1 cellular context compared by ENCODE assay signal in the genomic region with DNA sequence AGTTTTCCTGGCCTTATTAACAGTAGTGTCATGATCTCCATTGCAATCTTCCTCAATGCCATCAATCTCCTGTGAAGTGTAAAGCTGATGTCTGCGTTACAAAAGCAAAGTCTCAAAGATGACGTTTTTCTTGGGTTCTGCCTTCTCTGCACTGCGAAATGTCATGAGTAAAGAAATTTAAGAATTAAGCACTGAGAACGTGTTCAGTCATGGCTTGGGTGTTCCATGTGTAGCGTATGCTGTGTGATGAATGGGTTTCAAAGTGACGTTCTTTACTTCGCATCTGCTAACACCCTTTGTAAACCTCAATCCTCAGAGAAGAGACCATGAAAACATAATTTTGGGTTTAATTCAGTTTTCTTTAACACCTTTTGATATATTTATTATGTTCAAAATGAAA.
TF ChIP-seq lines count a peak whose summit lies in the region.

No MANE protein-coding gene starts in this region.

TF ChIP-seq in HepG2, 621 proteins besides CTCF, POLR2A, EP300 and RAD21 (continued from another document):
- TF ChIP-seq, protein P1, sequence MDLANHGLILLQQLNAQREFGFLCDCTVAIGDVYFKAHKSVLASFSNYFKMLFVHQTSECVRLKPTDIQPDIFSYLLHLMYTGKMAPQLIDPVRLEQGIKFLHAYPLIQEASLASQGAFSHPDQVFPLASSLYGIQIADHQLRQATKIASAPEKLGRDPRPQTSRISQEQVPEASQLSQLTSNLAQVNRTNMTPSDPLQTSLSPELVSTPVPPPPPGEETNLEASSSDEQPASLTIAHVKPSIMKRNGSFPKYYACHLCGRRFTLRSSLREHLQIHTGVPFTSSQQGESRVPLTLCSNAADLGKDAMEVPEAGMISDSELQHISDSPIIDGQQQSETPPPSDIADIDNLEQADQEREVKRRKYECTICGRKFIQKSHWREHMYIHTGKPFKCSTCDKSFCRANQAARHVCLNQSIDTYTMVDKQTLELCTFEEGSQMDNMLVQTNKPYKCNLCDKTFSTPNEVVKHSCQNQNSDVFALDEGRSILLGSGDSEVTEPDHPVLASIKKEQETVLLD (CRISPR knock-in tag; IDR thresholded peaks at IDR 0.05; ENCODE audit: low read depth) = no peak
- TF ChIP-seq, protein P2, sequence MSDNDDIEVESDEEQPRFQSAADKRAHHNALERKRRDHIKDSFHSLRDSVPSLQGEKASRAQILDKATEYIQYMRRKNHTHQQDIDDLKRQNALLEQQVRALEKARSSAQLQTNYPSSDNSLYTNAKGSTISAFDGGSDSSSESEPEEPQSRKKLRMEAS (IDR thresholded peaks at IDR 0.05) = no peak
- TF ChIP-seq ZSCAN31 (CRISPR knock-in tag; IDR thresholded peaks at IDR 0.05; ENCODE audit: low read depth) (no peak), ZNF256 (CRISPR knock-in tag; conservative IDR thresholded peaks at IDR 0.05) (no peak), POLR2AphosphoS5 (IDR thresholded peaks at IDR 0.05; ENCODE audit: low read depth, low read length) (no peak), MTA1 (CRISPR knock-in tag; IDR thresholded peaks at IDR 0.05; ENCODE audit: borderline replicate concordance) (no peak), REXO4 (CRISPR knock-in tag; IDR thresholded peaks at IDR 0.05; ENCODE audit: borderline replicate concordance) (no peak), TCF7 (IDR thresholded peaks at IDR 0.05; ENCODE audit: low read depth) (no peak), ZNF317 (CRISPR knock-in tag; IDR thresholded peaks at IDR 0.05) (no peak), ZNF552 (CRISPR knock-in tag; IDR thresholded peaks at IDR 0.05; ENCODE audit: borderline replicate concordance) (no peak), ERF (CRISPR knock-in tag; IDR thresholded peaks at IDR 0.05) (no peak), PCBP1 (IDR thresholded peaks at IDR 0.05; ENCODE audit: borderline replicate concordance, low read depth, low read length) (no peak)
- TF ChIP-seq, protein P3, sequence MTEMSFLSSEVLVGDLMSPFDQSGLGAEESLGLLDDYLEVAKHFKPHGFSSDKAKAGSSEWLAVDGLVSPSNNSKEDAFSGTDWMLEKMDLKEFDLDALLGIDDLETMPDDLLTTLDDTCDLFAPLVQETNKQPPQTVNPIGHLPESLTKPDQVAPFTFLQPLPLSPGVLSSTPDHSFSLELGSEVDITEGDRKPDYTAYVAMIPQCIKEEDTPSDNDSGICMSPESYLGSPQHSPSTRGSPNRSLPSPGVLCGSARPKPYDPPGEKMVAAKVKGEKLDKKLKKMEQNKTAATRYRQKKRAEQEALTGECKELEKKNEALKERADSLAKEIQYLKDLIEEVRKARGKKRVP (CRISPR knock-in tag; IDR thresholded peaks at IDR 0.05) = no peak
- TF ChIP-seq, protein P4, sequence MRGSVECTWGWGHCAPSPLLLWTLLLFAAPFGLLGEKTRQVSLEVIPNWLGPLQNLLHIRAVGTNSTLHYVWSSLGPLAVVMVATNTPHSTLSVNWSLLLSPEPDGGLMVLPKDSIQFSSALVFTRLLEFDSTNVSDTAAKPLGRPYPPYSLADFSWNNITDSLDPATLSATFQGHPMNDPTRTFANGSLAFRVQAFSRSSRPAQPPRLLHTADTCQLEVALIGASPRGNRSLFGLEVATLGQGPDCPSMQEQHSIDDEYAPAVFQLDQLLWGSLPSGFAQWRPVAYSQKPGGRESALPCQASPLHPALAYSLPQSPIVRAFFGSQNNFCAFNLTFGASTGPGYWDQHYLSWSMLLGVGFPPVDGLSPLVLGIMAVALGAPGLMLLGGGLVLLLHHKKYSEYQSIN (CRISPR knock-in tag; IDR thresholded peaks at IDR 0.05; ENCODE audit: borderline replicate concordance) = no peak
